24 cellular contexts compared by ENCODE assay signal in the genomic region with DNA sequence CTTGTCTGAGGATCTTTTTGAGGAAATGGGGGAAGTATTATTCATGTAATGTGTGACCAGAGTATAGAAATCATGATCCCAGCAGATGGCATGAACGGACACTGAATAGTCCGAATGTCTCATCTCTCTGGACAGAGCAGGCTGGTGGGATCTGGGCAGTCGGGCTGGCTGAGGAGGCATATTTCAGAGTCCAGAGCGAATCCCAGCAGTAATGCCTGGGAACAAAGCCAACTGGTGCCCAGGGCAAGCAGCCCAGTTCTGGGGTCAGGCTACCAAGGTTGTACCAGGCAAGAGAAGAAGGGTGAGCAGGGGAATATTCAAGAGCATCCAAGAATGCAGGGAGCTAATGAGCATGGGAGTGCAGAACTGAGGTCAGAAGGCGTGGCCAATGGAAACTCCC.
DNase-seq lines count a peak whose midpoint lies in the region; ATAC-seq and TF ChIP-seq lines count a peak whose summit lies in the region.
"Had no signal": no experiment of that assay in that cellular context is flagged by ENCODE, and none has a peak within 500 bp of the region (broad histone marks: within the 10 kb centered on the region; RNA-seq: fewer than 3 reads in every experiment).

No MANE protein-coding gene starts in this region.

- ATAC-seq in Right ventricle myocardium inferior = peak; percentile 73
- ATAC-seq in left cardiac atrium = peak; percentile 61 to 81
- ATAC-seq in HG03457 (IDR thresholded peaks at IDR 0.05; ENCODE audit: unreplicated experiment) = no peak
- ATAC-seq: effector memory CD8-positive, alpha-beta T cell; stimulated activated naive CD8-positive, alpha-beta T cell treated with anti-CD3 and anti-CD28 coated beads, Interleukin-15, amount 100 ng/mL, for 72 hours; T-helper 17 cell had no signal

- no peak for DNase-seq in Right ventricle myocardium inferior (ENCODE audit: missing footprints)
- no peak for DNase-seq in cardiac septum (ENCODE audit: low spot score)
- no peak for DNase-seq in left cardiac atrium
- DNase-seq in nucleus accumbens (lab: John Stamatoyannopoulos, UW) = peak in 52 of 56 donors; percentile 19 to 80 (median 58)
- peak; percentile 32 for DNase-seq in testis
- no peak for DNase-seq in germinal center (ENCODE audit: low spot score)
- no peak for DNase-seq in GM03348 (ENCODE audit: low spot score)
- DNase-seq: 8988T; activated CD4-positive, alpha-beta memory T cell treated with anti-CD3 and anti-CD28 coated beads for 36 hours; activated T-cell treated with anti-CD3 and anti-CD28 coated beads for 4 hours; aorta; Caco-2; effector memory CD8-positive, alpha-beta T cell; GM23248; naive B cell; NCI-H1694 treated with DMSO at 0.1 percent for 48 hours; NCI-H226; spleen; stimulated activated CD4-positive, alpha-beta T cell treated with anti-CD3 and anti-CD28 coated beads, Interleukin-4, amount 100 ng/mL, for 24 hours; stimulated activated naive CD8-positive, alpha-beta T cell treated with anti-CD3 and anti-CD28 coated beads, Interleukin-15, amount 100 ng/mL, for 72 hours; T-helper 17 cell had no signal

- intact Hi-C loops in Right ventricle myocardium inferior (cut with DNase I) = loop anchor here (10.0 kb wide), 2 partner anchors 234 to 694 kb away; a partner anchor contains a TSS
- intact Hi-C loops in cardiac septum (cut with DNase I) = no loop called here
- intact Hi-C loops in left cardiac atrium (cut with DNase I) = no loop called here
- intact Hi-C loops in testis (cut with DNase I; ENCODE audit: low total_unique reads) = no loop called here

- no peak overlapping the region for H3K27ac ChIP-seq in testis
- H3K27ac ChIP-seq: GM23248, SJSA1, spleen, vagina had no signal

- no peak for TF ChIP-seq CTCF in testis (IDR thresholded peaks at IDR 0.05)

- H3K9me3 ChIP-seq in testis = no peaks in the 10 kb centered on the region
- H3K9me3 ChIP-seq: Caco-2, SJSA1, spleen, vagina had no signal

- 80 to 92% methylated on average over 5 of the region's 5 CpGs for WGBS in testis, 2 donors

- H3K36me3 ChIP-seq in testis (ENCODE audit: low read depth, missing control alignments) = no peaks in the 10 kb centered on the region
- H3K36me3 ChIP-seq: SJSA1, spleen, vagina had no signal

- no peak for TF ChIP-seq POLR2A in testis (IDR thresholded peaks at IDR 0.05)

- no peaks in the 10 kb centered on the region for H3K27me3 ChIP-seq in testis
- H3K27me3 ChIP-seq: SJSA1, spleen, vagina had no signal

- peaks cover 11% of the 10 kb centered on the region for H3K4me1 ChIP-seq in testis
- H3K4me1 ChIP-seq: Caco-2, spleen, vagina had no signal

- H3K4me3 ChIP-seq in testis = no peak overlapping the region
- H3K4me3 ChIP-seq: GM23248, SJSA1, spleen, vagina had no signal

Comparison
In these comparisons a context has a peak if more than half of its experiments do, and no peak if none do; other contexts are left out.
1. DNase-seq: peak in nucleus accumbens (52 of 56) and testis (single experiment); none in Right ventricle myocardium inferior (single experiment), cardiac septum (single experiment), left cardiac atrium (single experiment), germinal center (single experiment) and GM03348 (single experiment).